8 cellular contexts compared by ENCODE assay signal in the genomic region with DNA sequence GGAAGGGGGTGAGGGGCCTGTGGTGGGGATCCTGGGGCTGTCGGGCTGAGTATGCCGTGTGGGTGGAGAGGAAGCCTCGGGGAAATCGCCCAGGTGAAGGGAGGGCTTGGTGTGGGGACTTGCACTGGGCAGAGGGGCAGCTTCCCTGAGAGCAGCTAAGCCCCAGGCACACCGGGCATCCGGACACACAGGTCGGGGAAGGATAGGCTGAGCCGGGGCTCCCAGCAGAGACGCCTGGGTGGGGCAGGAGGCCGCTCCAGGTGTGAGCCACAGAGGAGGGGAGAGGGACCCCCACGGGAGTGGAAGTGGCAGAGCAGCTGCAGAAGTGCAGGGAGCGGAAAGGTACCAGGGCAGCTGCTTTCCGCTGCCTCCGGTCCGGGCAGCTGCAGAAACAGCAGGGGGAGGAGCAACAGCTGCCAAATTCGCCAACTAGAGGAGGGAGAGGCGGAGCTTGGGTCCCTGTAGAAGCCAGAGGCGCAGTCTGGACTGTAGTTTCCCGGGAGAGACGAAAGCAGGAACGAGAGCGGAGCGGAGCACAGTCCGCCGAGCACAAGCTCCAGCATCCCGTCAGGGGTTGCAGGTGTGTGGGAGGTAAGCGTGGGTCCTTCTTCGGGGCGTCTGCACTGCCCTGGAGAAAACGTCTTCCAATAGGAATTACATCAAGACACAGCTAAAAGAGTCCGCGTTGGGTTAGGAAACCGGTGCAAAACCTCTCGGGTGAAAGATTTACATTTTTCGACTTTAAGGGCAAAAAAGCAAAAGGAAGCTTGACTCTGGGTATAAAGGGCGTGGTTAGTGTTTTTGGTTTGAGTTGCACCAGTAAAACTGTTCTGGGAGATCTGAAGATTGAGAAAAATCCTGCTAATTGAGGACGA. TPM values are rescaled to one million over a fixed set of nuclear protein-coding genes. Genes with fewer than 3 reads are reported as not detected.
DNase-seq lines count a peak whose midpoint lies in the region; ATAC-seq lines count a peak whose summit lies in the region.

A gene with protein sequence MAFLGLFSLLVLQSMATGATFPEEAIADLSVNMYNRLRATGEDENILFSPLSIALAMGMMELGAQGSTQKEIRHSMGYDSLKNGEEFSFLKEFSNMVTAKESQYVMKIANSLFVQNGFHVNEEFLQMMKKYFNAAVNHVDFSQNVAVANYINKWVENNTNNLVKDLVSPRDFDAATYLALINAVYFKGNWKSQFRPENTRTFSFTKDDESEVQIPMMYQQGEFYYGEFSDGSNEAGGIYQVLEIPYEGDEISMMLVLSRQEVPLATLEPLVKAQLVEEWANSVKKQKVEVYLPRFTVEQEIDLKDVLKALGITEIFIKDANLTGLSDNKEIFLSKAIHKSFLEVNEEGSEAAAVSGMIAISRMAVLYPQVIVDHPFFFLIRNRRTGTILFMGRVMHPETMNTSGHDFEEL (plus strand): TSS at position 489 of the 875 bp plus-strand sequence. CDS start 53,408 bp downstream, outside the sequence.

- peak; percentile 89 for DNase-seq in CD1c-positive myeloid dendritic cell (ENCODE audit: extremely low spot score)
- DNase-seq in NCI-H526 treated with DMSO at 0.1 percent for 48 hours (lab: John Stamatoyannopoulos, UW) = peak; percentile 93
- DNase-seq in activated CD4-positive, alpha-beta T cell treated with anti-CD3 and anti-CD28 coated beads, Interleukin-2, amount 50 U/mL, for 48 hours = peak; percentile 79 to 86
- peak; percentile 73 for DNase-seq in effector CD4-positive, alpha-beta T cell
- peak; percentile 85 to 86 for DNase-seq in lung microvascular endothelial cell (ENCODE audit: low read depth in 2 of 2)
- DNase-seq in stimulated activated CD4-positive, alpha-beta T cell treated with anti-CD3 and anti-CD28 coated beads, TNF-alpha, amount 100 ng/mL, for 4 hours (ENCODE audit: low read depth in 3 of 3) = peak in 2 of 3 experiments; percentile 50 to 54

- ATAC-seq in GM19395 (IDR thresholded peaks at IDR 0.05; ENCODE audit: unreplicated experiment) (peak; percentile 69), HG03521 (IDR thresholded peaks at IDR 0.05; ENCODE audit: unreplicated experiment) (peak; percentile 55)

RNA-seq across cellular contexts. Expression of the gene that starts here (rescaled TPM):
- 0.65 and 1.2 TPM in 2 replicates for total RNA-seq in lung microvascular endothelial cell

Comparison
In these comparisons a context has a peak if more than half of its experiments do, and no peak if none do; other contexts are left out.
1. Peak in every context shown above with its lines: DNase-seq and ATAC-seq.